In the genomic region with DNA sequence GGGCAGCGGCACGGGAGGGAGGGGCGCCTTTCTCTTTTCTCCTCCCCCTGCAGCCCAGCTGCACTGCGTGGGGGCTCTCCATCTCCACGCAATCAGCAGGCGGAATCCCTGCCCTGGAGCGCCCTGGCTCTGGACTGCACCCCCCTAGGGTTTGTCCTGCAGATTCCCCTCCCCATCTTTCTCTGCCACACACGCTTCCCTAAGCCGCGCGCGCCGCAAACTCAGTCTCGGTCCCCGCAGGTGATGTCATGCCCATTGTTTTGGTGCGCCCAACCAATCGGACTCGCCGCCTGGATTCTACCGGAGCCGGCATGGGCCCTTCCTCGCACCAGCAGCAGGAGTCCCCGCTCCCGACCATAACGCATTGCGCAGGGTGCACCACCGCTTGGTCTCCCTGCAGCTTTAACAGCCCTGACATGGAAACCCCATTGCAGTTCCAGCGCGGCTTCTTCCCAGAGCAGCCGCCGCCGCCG, we compare ENCODE assay signal across 8 cellular contexts. TPM values are rescaled to one million over a fixed set of nuclear protein-coding genes. Genes with fewer than 3 reads are reported as not detected.
DNase-seq lines count a peak whose midpoint lies in the region; ATAC-seq lines count a peak whose summit lies in the region.

A gene (plus strand): TSS at position 347 of the 473 bp plus-strand sequence. CDS start 70 bp downstream, at position 417.

- H3K4me3 ChIP-seq in iPS-20b (ENCODE audit: low read length) (peak within 1 kb of the TSS; percentile 76), skeletal muscle satellite cell (ENCODE audit: low read length) (peak within 1 kb of the TSS; percentile 41)

- peaks cover 29% of the 10 kb centered on the region; the same call in 1 of the 2 replicates for H3K4me1 ChIP-seq in iPS-20b (ENCODE audit: insufficient read depth, low read length)
- H3K4me1 ChIP-seq in skeletal muscle satellite cell (ENCODE audit: control insufficient read depth, insufficient read depth, low read length): peaks cover 3% of the 10 kb centered on the region

- H3K4me2 ChIP-seq in skeletal muscle satellite cell (ENCODE audit: low read length): peak within 1 kb of the TSS; percentile 54

- H3K27ac ChIP-seq in iPS-20b (ENCODE audit: low read length): peak within 1 kb of the TSS; percentile 90

- H3K9ac ChIP-seq in iPS-20b (ENCODE audit: low read depth, low read length): peak within 1 kb of the TSS; percentile 94
- no peak within 1 kb of the TSS for H3K9ac ChIP-seq in skeletal muscle satellite cell (ENCODE audit: low read depth, low read length)

- peaks cover 17% of the 10 kb centered on the region for H3K27me3 ChIP-seq in iPS-20b (ENCODE audit: insufficient read depth, low read length)
- H3K27me3 ChIP-seq in skeletal muscle satellite cell (ENCODE audit: control insufficient read depth, insufficient read depth, low read length): peaks cover 66% of the 10 kb centered on the region

- peaks cover 11% of the 10 kb centered on the region; the same call in 1 of the 2 replicates for H3K36me3 ChIP-seq in iPS-20b (ENCODE audit: insufficient read depth, low read depth, low read length)
- H3K36me3 ChIP-seq in skeletal muscle satellite cell (ENCODE audit: insufficient read depth, low read length): no peaks in the 10 kb centered on the region

- peak; percentile 11 for DNase-seq in activated T-cell treated with anti-CD3 and anti-CD28 coated beads for 48 hours (ENCODE audit: low read depth)
- DNase-seq in activated T-cell treated with anti-CD3 and anti-CD28 coated beads for 4 hours: no peak
- peak; percentile 33 for DNase-seq in NCI-H524 treated with DMSO at 0.1 percent for 48 hours (lab: John Stamatoyannopoulos, UW)
- peak; percentile 44 for DNase-seq in brain pericyte (ENCODE audit: low read depth, low spot score)

- H3K9me3 ChIP-seq in iPS-20b (ENCODE audit: insufficient read depth, low read depth, low read length) (no peaks in the 10 kb centered on the region), skeletal muscle satellite cell (replicated peaks; ENCODE audit: low read length) (no peaks in the 10 kb centered on the region)

- ATAC-seq in HG03095 (IDR thresholded peaks at IDR 0.05; ENCODE audit: unreplicated experiment): peak; percentile 46
- ATAC-seq in HG03571 (IDR thresholded peaks at IDR 0.05; ENCODE audit: unreplicated experiment): no peak

RNA-seq across cellular contexts. Expression of the gene that starts here (rescaled TPM):
- not detected in 2 replicates for total RNA-seq in skeletal muscle satellite cell (2012; rRNA removed)
